ENCODE assay signal across 21 cellular contexts in the genomic region with DNA sequence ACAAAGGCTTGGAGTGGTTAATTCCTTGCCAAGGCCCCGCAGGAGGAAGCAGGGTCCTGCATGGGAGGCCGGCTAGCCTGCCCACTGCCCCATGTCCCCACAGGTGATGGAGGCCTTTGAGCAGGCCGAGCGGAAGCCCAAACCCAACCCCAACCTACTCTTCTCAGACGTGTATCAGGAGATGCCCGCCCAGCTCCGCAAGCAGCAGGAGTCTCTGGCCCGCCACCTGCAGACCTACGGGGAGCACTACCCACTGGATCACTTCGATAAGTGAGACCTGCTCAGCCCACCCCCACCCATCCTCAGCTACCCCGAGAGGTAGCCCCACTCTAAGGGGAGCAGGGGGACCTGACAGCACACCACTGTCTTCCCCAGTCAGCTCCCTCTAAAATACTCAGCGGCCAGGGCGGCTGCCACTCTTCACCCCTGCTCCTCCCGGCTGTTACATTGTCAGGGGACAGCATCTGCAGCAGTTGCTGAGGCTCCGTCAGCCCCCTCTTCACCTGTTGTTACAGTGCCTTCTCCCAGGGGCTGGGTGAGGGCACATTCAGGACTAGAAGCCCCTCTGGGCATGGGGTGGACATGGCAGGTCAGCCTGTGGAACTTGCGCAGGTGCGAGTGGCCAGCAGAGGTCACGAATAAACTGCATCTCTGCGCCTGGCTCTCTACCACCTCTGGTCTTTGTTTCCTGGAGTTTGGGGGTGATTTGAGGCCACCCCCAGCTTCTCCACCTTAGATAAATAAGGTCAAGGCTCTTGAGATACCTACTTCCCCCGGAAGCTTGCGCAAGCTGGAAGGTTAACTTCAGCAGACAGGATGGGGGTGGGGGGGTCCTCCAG. TPM values are rescaled to one million over a fixed set of nuclear protein-coding genes. Genes with fewer than 3 reads are reported as not detected.
DNase-seq lines count a peak whose midpoint lies in the region; ATAC-seq and TF ChIP-seq lines count a peak whose summit lies in the region.
"Had no signal": no experiment of that assay in that cellular context is flagged by ENCODE, and none has a peak within 500 bp of the region (broad histone marks: within the 10 kb centered on the region; RNA-seq: fewer than 3 reads in every experiment).

No MANE protein-coding gene starts in this region.

- no peak overlapping the region for H3K9ac ChIP-seq in H9 (ENCODE audit: extremely low read depth, insufficient read length, low read length)

- TF ChIP-seq POLR2A in esophagus muscularis mucosa (IDR thresholded peaks at IDR 0.05; ENCODE audit: low read depth): no peak

- H2BK15ac ChIP-seq in H9 (ENCODE audit: low read depth, low read length): no peak overlapping the region

- H3K4me1 Mint-ChIP-seq in stimulated activated naive CD8-positive, alpha-beta T cell treated with anti-CD3 and anti-CD28 coated beads, Interleukin-15, Interleukin-2, amounts not matched to agents 100 ng/mL and 50 ng/mL, for 24 hours (ENCODE audit: low read depth): peaks cover 18% of the 10 kb centered on the region
- H3K4me1 Mint-ChIP-seq in T-cell: peaks cover 23 to 33% (median 27%) of the 10 kb centered on the region in 3 donors
- peaks cover 14 to 29% of the 10 kb centered on the region in 2 experiments for H3K4me1 Mint-ChIP-seq in H9

- no peak overlapping the region for H4K8ac ChIP-seq in H9 (replicated peaks; ENCODE audit: insufficient read length, low read depth, low read length)

- H3K27me3 Mint-ChIP-seq in stimulated activated naive CD8-positive, alpha-beta T cell treated with anti-CD3 and anti-CD28 coated beads, Interleukin-15, Interleukin-2, amounts not matched to agents 100 ng/mL and 50 ng/mL, for 24 hours: no peaks in the 10 kb centered on the region
- H3K27me3 Mint-ChIP-seq in T-cell: no peaks in the 10 kb centered on the region
- H3K27me3 Mint-ChIP-seq in H9 (ENCODE audit: low read depth): no peaks in the 10 kb centered on the region; the same call in none of the 2 replicates
- H3K27me3 Mint-ChIP-seq: naive thymus-derived CD8-positive, alpha-beta T cell had no signal

- no peak overlapping the region for H4K5ac ChIP-seq in H9 (ENCODE audit: insufficient read length, low read depth, low read length)

- CTCF ChIA-PET in T-cell (lab: Charles Lee): interaction anchor here in 1 of 2 donors (0.6 to 0.7 kb wide), 2 partner anchors 21 to 64 kb away, joined by 3 to 7 read pairs; no protein-coding TSS in a partner anchor

- peak overlapping the region; percentile 49 for H3K27ac Mint-ChIP-seq in stimulated activated naive CD8-positive, alpha-beta T cell treated with anti-CD3 and anti-CD28 coated beads, Interleukin-15, Interleukin-2, amounts not matched to agents 100 ng/mL and 50 ng/mL, for 24 hours
- peak overlapping the region; percentile 55 to 69 for H3K27ac Mint-ChIP-seq in T-cell
- no peak overlapping the region; a peak in 1 of 7 replicates for H3K27ac Mint-ChIP-seq in H9
- H3K27ac Mint-ChIP-seq: activated T-helper 2 cell treated with anti-CD3 and anti-CD28 coated beads, Interferon-gamma antibody, Interleukin-2, Interleukin-4, amounts not matched to agents 10 μg/mL and 5 μg/mL and 100 μg/mL, durations not matched to agents 14 hours and 24 hours and 36 hours had no signal

- DNase-seq in stimulated activated naive CD8-positive, alpha-beta T cell treated with anti-CD3 and anti-CD28 coated beads, Interleukin-15, Interleukin-2, amounts not matched to agents 100 U/mL and 50 U/mL, for 24 hours: no peak
- DNase-seq in T-cell (peak in 5 of 34 experiments; percentile 13 to 23 (median 18)), lung (ENCODE audit: low spot score) (peak; percentile 62), H9 (no peak), esophagus muscularis mucosa (ENCODE audit: extremely low spot score) (no peak)
- DNase-seq: activated CD4-positive, alpha-beta T cell treated with anti-CD3 and anti-CD28 coated beads, Interleukin-2, amount 50 U/mL, for 48 hours; cerebellar nuclear complex; gastrocnemius medialis; left ventricle myocardium superior; naive thymus-derived CD8-positive, alpha-beta T cell; NCI-H1694; NCI-H446; OCI-M1 had no signal

- no peaks in the 10 kb centered on the region for H3K79me1 ChIP-seq in H9 (ENCODE audit: insufficient read depth, low read depth, low read length, poor library complexity, severe bottlenecking)

- H2AK5ac ChIP-seq in H9 (ENCODE audit: insufficient read length, low read length): no peak overlapping the region

- H3K4ac ChIP-seq in H9 (ENCODE audit: low read depth, low read length): no peak overlapping the region

- peaks cover 11% of the 10 kb centered on the region for H3K23me2 ChIP-seq in H9 (ENCODE audit: insufficient read length, low read depth, low read length, poor library complexity, severe bottlenecking)

- TF ChIP-seq CTCF in lung (IDR thresholded peaks at IDR 0.05; ENCODE audit: control extremely low read depth, extremely low read depth): no peak
- no peak for TF ChIP-seq CTCF in H9 (conservative IDR thresholded peaks at IDR 0.05)
- no peak for TF ChIP-seq CTCF in esophagus muscularis mucosa (IDR thresholded peaks at IDR 0.05)

- H3K23ac ChIP-seq in H9 (ENCODE audit: insufficient read length, low read depth, low read length): no peak overlapping the region

- H3K9me3 ChIP-seq in lung (ENCODE audit: control insufficient read depth in 2 of 2, insufficient read depth in 1 of 2, low read length in 1 of 2) (no peaks in the 10 kb centered on the region), H9 (ENCODE audit: control insufficient read depth, low read depth, low read length) (no peaks in the 10 kb centered on the region), esophagus muscularis mucosa (no peaks in the 10 kb centered on the region)
- H3K9me3 ChIP-seq: gastrocnemius medialis, HAP-1 had no signal

- TF ChIP-seq EP300 in esophagus muscularis mucosa (IDR thresholded peaks at IDR 0.05): no peak

- no peak overlapping the region for H4K91ac ChIP-seq in H9 (ENCODE audit: insufficient read length, low read depth, low read length)

- H3K4me3 Mint-ChIP-seq in stimulated activated naive CD8-positive, alpha-beta T cell treated with anti-CD3 and anti-CD28 coated beads, Interleukin-15, Interleukin-2, amounts not matched to agents 100 ng/mL and 50 ng/mL, for 24 hours: no peak overlapping the region
- H3K4me3 Mint-ChIP-seq in T-cell (no peak overlapping the region), H9 (no peak overlapping the region)
- H3K4me3 Mint-ChIP-seq: naive thymus-derived CD8-positive, alpha-beta T cell had no signal

- H3K27ac ChIP-seq in lung (ENCODE audit: low read depth in 1 of 2, low read length in 1 of 2) (peak overlapping the region in 1 of 2 donors; percentile 60), H9 (ENCODE audit: insufficient read length, low read depth, low read length) (no peak overlapping the region), esophagus muscularis mucosa (replicated peaks in 1 of 4) (no peak overlapping the region)
- H3K27ac ChIP-seq: gastrocnemius medialis, SK-N-MC had no signal

- H3K36me3 Mint-ChIP-seq in stimulated activated naive CD8-positive, alpha-beta T cell treated with anti-CD3 and anti-CD28 coated beads, Interleukin-15, Interleukin-2, amounts not matched to agents 100 ng/mL and 50 ng/mL, for 24 hours (ENCODE audit: low read depth): peaks cover 5% of the 10 kb centered on the region
- H3K36me3 Mint-ChIP-seq in T-cell (peaks cover 27% of the 10 kb centered on the region), H9 (ENCODE audit: insufficient read depth in 1 of 3, low read depth in 3 of 3) (peaks cover 6 to 37% (median 31%) of the 10 kb centered on the region in 3 experiments; a peak in 6 of 7 replicates)

- intact Hi-C loops in esophagus muscularis mucosa (cut with DNase I): loop anchor here (5.0 kb wide), 1 partner anchor 72 kb away; a partner anchor contains a TSS

- H3K4me1 ChIP-seq in lung (ENCODE audit: control insufficient read depth in 2 of 2, insufficient read depth in 2 of 2, low read length in 2 of 2) (peaks cover 0 to 31% of the 10 kb centered on the region in 2 donors), H9 (ENCODE audit: insufficient read depth, low read length) (no peaks in the 10 kb centered on the region), esophagus muscularis mucosa (peaks cover 42 to 56% (median 45%) of the 10 kb centered on the region in 4 donors)

- no peak overlapping the region for H2BK5ac ChIP-seq in H9 (ENCODE audit: insufficient read length, low read length)

- H2AFZ ChIP-seq in H9 (ENCODE audit: low read length): no peak overlapping the region

- no peak overlapping the region for H3K14ac ChIP-seq in H9 (ENCODE audit: insufficient read depth, low read length)

- H3K27me3 ChIP-seq in lung (ENCODE audit: control insufficient read depth, insufficient read depth): no peaks in the 10 kb centered on the region
- no peaks in the 10 kb centered on the region for H3K27me3 ChIP-seq in H9 (ENCODE audit: insufficient read depth, low read length)
- H3K27me3 ChIP-seq in esophagus muscularis mucosa: no peaks in the 10 kb centered on the region
- H3K27me3 ChIP-seq: gastrocnemius medialis had no signal

- H3T11ph ChIP-seq in H9 (ENCODE audit: low read length): no peak overlapping the region

- no peak overlapping the region for H2BK120ac ChIP-seq in H9 (ENCODE audit: low read depth, low read length, poor library complexity, severe bottlenecking)

- H3K36me3 ChIP-seq in lung (ENCODE audit: control insufficient read depth in 2 of 2, insufficient read depth in 2 of 2, low read length in 2 of 2) (peaks cover 5 to 39% of the 10 kb centered on the region in 2 donors), esophagus muscularis mucosa (peaks cover 34 to 72% (median 64%) of the 10 kb centered on the region in 4 donors)

- no peak overlapping the region for H3K56ac ChIP-seq in H9 (ENCODE audit: insufficient read length, low read depth, low read length)

- no peak overlapping the region for H2BK20ac ChIP-seq in H9 (ENCODE audit: low read depth, low read length, poor library complexity, severe bottlenecking)

- no peak overlapping the region for H2BK12ac ChIP-seq in H9 (ENCODE audit: insufficient read length, low read depth, low read length)

- H4K20me1 ChIP-seq in H9 (ENCODE audit: control insufficient read depth, insufficient read depth, insufficient read length): peaks cover 2% of the 10 kb centered on the region

- ATAC-seq in stimulated activated naive CD8-positive, alpha-beta T cell treated with anti-CD3 and anti-CD28 coated beads, Interleukin-15, Interleukin-2, amounts not matched to agents 100 U/mL and 50 U/mL, for 24 hours: no peak
- ATAC-seq in T-cell (replicated peaks in 1 of 4): no peak
- no peak for ATAC-seq in lung (ENCODE audit: insufficient read depth, low FRiP score)
- no peak for ATAC-seq in GM21447 (IDR thresholded peaks at IDR 0.05; ENCODE audit: unreplicated experiment)
- ATAC-seq: gastrocnemius medialis, left ventricle myocardium superior had no signal

- H3K9me3 Mint-ChIP-seq in stimulated activated naive CD8-positive, alpha-beta T cell treated with anti-CD3 and anti-CD28 coated beads, Interleukin-15, Interleukin-2, amounts not matched to agents 100 ng/mL and 50 ng/mL, for 24 hours: no peaks in the 10 kb centered on the region
- H3K9me3 Mint-ChIP-seq in T-cell: no peaks in the 10 kb centered on the region
- no peaks in the 10 kb centered on the region for H3K9me3 Mint-ChIP-seq in H9
- H3K9me3 Mint-ChIP-seq: activated T-helper 2 cell treated with anti-CD3 and anti-CD28 coated beads, Interferon-gamma antibody, Interleukin-2, Interleukin-4, amounts not matched to agents 10 μg/mL and 5 μg/mL and 100 μg/mL, durations not matched to agents 14 hours and 24 hours and 36 hours; naive thymus-derived CD8-positive, alpha-beta T cell had no signal

- POLR2A ChIA-PET in T-cell (lab: Charles Lee): no interaction called here

- H3K79me2 ChIP-seq in H9 (ENCODE audit: insufficient read depth, low read length): no peaks in the 10 kb centered on the region

- WGBS in lung, 2 donors: 67% methylated on average over 21 of the region's 21 CpGs
- WGBS in H9 (ENCODE audit: extremely low coverage, insufficient read length, low lambda C conversion rate): no CpG with 5 or more reads among the region's 21 CpGs
- WGBS in esophagus muscularis mucosa: 86% methylated on average over 17 of the region's 21 CpGs

- no peak overlapping the region for H3K4me3 ChIP-seq in lung
- no peak overlapping the region for H3K4me3 ChIP-seq in esophagus muscularis mucosa
- H3K4me3 ChIP-seq: gastrocnemius medialis, HAP-1, SK-N-MC had no signal

- no peak overlapping the region for H3K4me2 ChIP-seq in H9 (ENCODE audit: insufficient read depth, insufficient read length, low read length)

- H3K18ac ChIP-seq in H9 (ENCODE audit: insufficient read length, low read depth, low read length): no peak overlapping the region

RNA-seq across cellular contexts. Expression of a gene that starts 2.6 kb away (rescaled TPM):
- total RNA-seq in T-cell: 1 to 10 TPM in 4 of 5 donors, under 1 TPM in 1; 0.76 to 5.0 (median 1.3) TPM
- 10 to 100 TPM in 1 of 2 donors, 1 to 10 TPM in 1; 6.2 to 30.5 TPM for total RNA-seq in lung
- 10 to 100 TPM; 35.1 to 39.0 TPM for polyA plus RNA-seq in lung
- 0.86 and 0.96 TPM in 2 replicates for total RNA-seq in H9 (2021)
- total RNA-seq in esophagus muscularis mucosa: 10 to 100 TPM in 1 of 4 donors, 1 to 10 TPM in 3; 1.2 to 12.0 (median 5.0) TPM
- total RNA-seq: LHCN-M2 had no signal

RNA-seq across cellular contexts. Expression of a gene that starts 15.2 kb away (rescaled TPM):
- total RNA-seq in T-cell (10 to 100 TPM; 19.5 to 33.9 (median 24.7) TPM), lung (10 to 100 TPM; 25.5 to 51.4 TPM), H9 (2021) (70.5 and 74.7 TPM in 2 replicates), esophagus muscularis mucosa (10 to 100 TPM; 41.9 to 70.6 (median 61.2) TPM)
- 10 to 100 TPM; 46.2 to 51.7 TPM for polyA plus RNA-seq in lung

RNA-seq across cellular contexts. Expression of a gene that starts 18.4 kb away (rescaled TPM):
- total RNA-seq in T-cell (under 1 TPM in 2 of 5 donors, not detected in 3; 0.29 to 0.55 TPM), lung (not detected), H9 (2021) (not detected in 2 replicates), esophagus muscularis mucosa (not detected)
- polyA plus RNA-seq in lung: under 1 TPM in 1 of 2 donors, not detected in 1; 0.16 TPM
- total RNA-seq: activated T-helper 2 cell treated with anti-CD3 and anti-CD28 coated beads, Interferon-gamma antibody, Interleukin-2, Interleukin-4, amounts not matched to agents 10 μg/mL and 5 μg/mL and 100 μg/mL, durations not matched to agents 14 hours and 24 hours and 36 hours; endothelial cell of umbilical vein; gastrocnemius medialis; left ventricle myocardium superior; LHCN-M2; naive thymus-derived CD8-positive, alpha-beta T cell; pulmonary artery endothelial cell had no signal
- polyA plus RNA-seq: endothelial cell of umbilical vein; naive thymus-derived CD8-positive, alpha-beta T cell had no signal

RNA-seq across cellular contexts. Expression of a gene that starts 26.9 kb away (rescaled TPM):
- 10 to 100 TPM; 13.0 to 28.6 (median 27.0) TPM for total RNA-seq in T-cell
- 10 to 100 TPM; 38.9 to 39.2 TPM for total RNA-seq in lung
- 10 to 100 TPM; 19.7 to 54.5 TPM for polyA plus RNA-seq in lung
- 21.1 and 28.3 TPM in 2 replicates for total RNA-seq in H9 (2021)
- total RNA-seq in esophagus muscularis mucosa: 10 to 100 TPM; 40.7 to 75.2 (median 54.0) TPM

RNA-seq across cellular contexts. Expression of a gene that starts 27.4 kb away (rescaled TPM):
- total RNA-seq in T-cell (10 to 100 TPM; 12.4 to 32.8 (median 27.1) TPM), lung (10 to 100 TPM in 1 of 2 donors, 1 to 10 TPM in 1; 6.3 to 21.6 TPM), H9 (2021) (58.7 and 62.1 TPM in 2 replicates), esophagus muscularis mucosa (10 to 100 TPM; 11.2 to 15.2 (median 13.2) TPM)
- polyA plus RNA-seq in lung: 10 to 100 TPM; 32.6 to 34.4 TPM

Comparison
In these comparisons a context has a peak if more than half of its experiments do, and no peak if none do; other contexts are left out.
1. H3K27ac Mint-ChIP-seq: peak in stimulated activated naive CD8-positive, alpha-beta T cell treated with anti-CD3 and anti-CD28 coated beads, Interleukin-15, Interleukin-2, amounts not matched to agents 100 ng/mL and 50 ng/mL, for 24 hours (single experiment) and T-cell (2 of 2); none in H9 (0 of 3).